14 cellular contexts compared by ENCODE assay signal in genomic region chr6:44251576-44252524, GRCh38. TPM values are rescaled to one million over a fixed set of nuclear protein-coding genes. Genes with fewer than 3 reads are reported as not detected.
DNase-seq lines count a peak whose midpoint lies in the region; ATAC-seq and TF ChIP-seq lines count a peak whose summit lies in the region.
"Had no signal": no experiment of that assay in that cellular context is flagged by ENCODE, and none has a peak within 500 bp of the region (broad histone marks: within the 10 kb centered on the region; RNA-seq: fewer than 3 reads in every experiment).

No MANE protein-coding gene starts in this region.

- ATAC-seq in DND-41 (ENCODE audit: insufficient read depth, low read depth) (no peak), WTC11 (no peak), GM19328 (IDR thresholded peaks at IDR 0.05; ENCODE audit: unreplicated experiment) (no peak)
- ATAC-seq: heart right ventricle had no signal

- POLR2A ChIA-PET in WTC11 (lab: Charles Lee): interaction anchor here (0.7 kb wide), 1 partner anchor 15 kb away, joined by 6 read pairs; no protein-coding TSS in a partner anchor

- no peaks in the 10 kb centered on the region for H3K27me3 Mint-ChIP-seq in WTC11 (ENCODE audit: low read depth)
- no peaks in the 10 kb centered on the region for H3K27me3 Mint-ChIP-seq in mesothelial cell of epicardium (ENCODE audit: low read depth)

- H3K4me2 ChIP-seq in BLaER1: no peak overlapping the region
- H3K4me2 ChIP-seq in DND-41 (ENCODE audit: insufficient read depth, low read length): peak overlapping the region; percentile 34; the same call in 1 of the 2 replicates

- H3K79me2 ChIP-seq in DND-41 (ENCODE audit: insufficient read depth, low read length): peaks cover 58% of the 10 kb centered on the region

- peaks cover 79% of the 10 kb centered on the region for H3K36me3 ChIP-seq in BLaER1
- peaks cover 81% of the 10 kb centered on the region for H3K36me3 ChIP-seq in DND-41 (ENCODE audit: insufficient read depth, low read length)

- H3K36me3 Mint-ChIP-seq in WTC11 (peaks cover 83% of the 10 kb centered on the region), mesothelial cell of epicardium (peaks cover 53% of the 10 kb centered on the region)

- H3K9ac ChIP-seq in BLaER1 (peak overlapping the region; percentile 34; the same call in 1 of the 2 replicates), DND-41 (ENCODE audit: low read depth, low read length) (no peak overlapping the region)

- H3K27ac ChIP-seq in BLaER1 (no peak overlapping the region), DND-41 (ENCODE audit: low read length) (no peak overlapping the region)
- H3K27ac ChIP-seq: Peyer's patch, thyroid gland had no signal

- H2AFZ ChIP-seq in DND-41 (ENCODE audit: low read depth, low read length): no peak overlapping the region

- no peaks in the 10 kb centered on the region for H3K9me3 Mint-ChIP-seq in WTC11
- no peaks in the 10 kb centered on the region for H3K9me3 Mint-ChIP-seq in mesothelial cell of epicardium

- TF ChIP-seq CTCF in DND-41 (IDR thresholded peaks at IDR 0.05; ENCODE audit: borderline replicate concordance, extremely low read depth, low read length, poor library complexity, severe bottlenecking) (no peak), WTC11 (IDR thresholded peaks at IDR 0.05) (no peak), mesothelial cell of epicardium (IDR thresholded peaks at IDR 0.05; ENCODE audit: unreplicated experiment) (no peak)

- H3K4me3 ChIP-seq in BLaER1 (no peak overlapping the region), DND-41 (ENCODE audit: low read depth in 1 of 2, low read length in 2 of 2) (no peak overlapping the region)
- H3K4me3 ChIP-seq: heart right ventricle, Peyer's patch, thyroid gland had no signal

- H3K4me1 Mint-ChIP-seq in WTC11: peaks cover 50% of the 10 kb centered on the region
- H3K4me1 Mint-ChIP-seq in mesothelial cell of epicardium: peaks cover 36% of the 10 kb centered on the region

- CTCF ChIA-PET in WTC11 (lab: Charles Lee): no interaction called here

- peak overlapping the region; percentile 76 for H3K27ac Mint-ChIP-seq in WTC11
- H3K27ac Mint-ChIP-seq in mesothelial cell of epicardium: peak overlapping the region; percentile 17

- H4K20me1 ChIP-seq in BLaER1 (peaks cover 98% of the 10 kb centered on the region), DND-41 (ENCODE audit: insufficient read depth, low read length) (peaks cover 74% of the 10 kb centered on the region)

- H3K4me1 ChIP-seq in BLaER1: peaks cover 72% of the 10 kb centered on the region
- H3K4me1 ChIP-seq in DND-41 (ENCODE audit: insufficient read depth, low read length): peaks cover 68% of the 10 kb centered on the region

- DNase-seq in DND-41 (no peak), WTC11 (ENCODE audit: low spot score) (no peak), mesothelial cell of epicardium (ENCODE audit: low spot score in 2 of 2, unreplicated experiment in 2 of 2) (no peak), amniotic stem cell (lab: John Stamatoyannopoulos, UW) (no peak), epidermal melanocyte (ENCODE audit: insufficient read length, low spot score) (no peak), DMS 273 (lab: John Stamatoyannopoulos, UW; ENCODE audit: unreplicated experiment) (no peak)
- DNase-seq: heart right ventricle, Peyer's patch, T1000, thyroid gland had no signal

- H3K27me3 ChIP-seq in BLaER1 (no peaks in the 10 kb centered on the region), DND-41 (ENCODE audit: insufficient read depth, low read length, poor library complexity) (no peaks in the 10 kb centered on the region)
- H3K27me3 ChIP-seq: heart right ventricle, Peyer's patch, thyroid gland had no signal

- H3K9me3 ChIP-seq in BLaER1 (no peaks in the 10 kb centered on the region), DND-41 (ENCODE audit: insufficient read depth, low read length, severe bottlenecking) (no peaks in the 10 kb centered on the region)
- H3K9me3 ChIP-seq: heart right ventricle, Peyer's patch, thyroid gland had no signal

- H3K4me3 Mint-ChIP-seq in WTC11 (no peak overlapping the region), mesothelial cell of epicardium (no peak overlapping the region)

TF ChIP-seq in WTC11, 78 proteins besides CTCF, POLR2A, EP300 and RAD21:
- TF ChIP-seq TP53 (CRISPR knock-in tag; IDR thresholded peaks at IDR 0.05) (no peak), ZNF425 (CRISPR knock-in tag; conservative IDR thresholded peaks at IDR 0.05) (peak; percentile 31; the same call in 1 of the 2 replicates)
TF ChIP-seq in WTC11: peak in this region for 1.

RNA-seq across cellular contexts. Expression of gene HSP90AB1, which starts 4.9 kb away (rescaled TPM):
- 2,159 to 2,172 TPM (median 2,171 TPM) in 3 replicates for total RNA-seq in WTC11 (2021)
- total RNA-seq in mesothelial cell of epicardium: 992 to 1,038 TPM (median 1,015 TPM) in 3 replicates

RNA-seq across cellular contexts. Expression of gene SLC35B2, which starts 5.5 kb away (rescaled TPM):
- total RNA-seq in WTC11 (2021) (28.9 to 36.7 TPM (median 30.8 TPM) in 3 replicates), mesothelial cell of epicardium (33.4 to 38.2 TPM (median 37.1 TPM) in 3 replicates)

RNA-seq across cellular contexts. Expression of gene NFKBIE, which starts 13.5 kb away (rescaled TPM):
- total RNA-seq in WTC11 (2021) (8.3 to 10.4 TPM (median 10.3 TPM) in 3 replicates), mesothelial cell of epicardium (8.9 to 9.7 TPM (median 9.2 TPM) in 3 replicates)

RNA-seq across cellular contexts. Expression of gene TMEM151B, which starts 18.4 kb away (rescaled TPM):
- 5.5 to 5.6 TPM (median 5.5 TPM) in 3 replicates for total RNA-seq in WTC11 (2021)
- 0.45 to 0.80 TPM (median 0.56 TPM) in 3 replicates for total RNA-seq in mesothelial cell of epicardium
- total RNA-seq: bronchial epithelial cell, skeletal muscle tissue, thyroid gland had no signal

RNA-seq across cellular contexts. Expression of gene SLC29A1, which starts 28.5 kb away (rescaled TPM):
- total RNA-seq in WTC11 (2021) (131 to 139 TPM (median 132 TPM) in 3 replicates), mesothelial cell of epicardium (13.2 to 13.9 TPM (median 13.9 TPM) in 3 replicates)
